Comparison of ENCODE assay signal across 9 cellular contexts in genomic region chr7:72336887-72337821, GRCh38.
DNase-seq lines count a peak whose midpoint lies in the region; ATAC-seq and TF ChIP-seq lines count a peak whose summit lies in the region.
"Had no signal": no experiment of that assay in that cellular context is flagged by ENCODE, and none has a peak within 500 bp of the region (broad histone marks: within the 10 kb centered on the region; RNA-seq: fewer than 3 reads in every experiment).

No MANE protein-coding gene starts in this region.

- ATAC-seq in esophagus mucosa (peak; percentile 25), GM21526 (IDR thresholded peaks at IDR 0.05; ENCODE audit: low FRiP score, unreplicated experiment) (no peak)
- ATAC-seq: activated T-cell treated with anti-CD3 and anti-CD28 coated beads, Interleukin-2, amount 50 U/mL, for 72 hours had no signal

- intact Hi-C loops in activated T-helper 2 cell treated with anti-CD3 and anti-CD28 coated beads, Interferon-gamma antibody, Interleukin-2, Interleukin-4, amounts not matched to agents 10 μg/mL and 5 μg/mL and 100 μg/mL, durations not matched to agents 14 hours and 24 hours and 36 hours (cut with micrococcal nuclease) = no loop called here

- peak; percentile 32 for DNase-seq in GM13976 (ENCODE audit: low spot score)
- peak; percentile 20 for DNase-seq in NCI-H146 treated with DMSO at 0.1 percent for 48 hours (lab: John Stamatoyannopoulos, UW; ENCODE audit: unreplicated experiment)
- DNase-seq in osteocyte (ENCODE audit: extremely low spot score, unreplicated experiment) = peak; percentile 82
- DNase-seq in medulla oblongata (ENCODE audit: extremely low spot score) = no peak
- DNase-seq in activated T-helper 2 cell treated with anti-CD3 and anti-CD28 coated beads, Interferon-gamma antibody, Interleukin-2, Interleukin-4, amounts not matched to agents 10 μg/mL and 5 μg/mL and 100 μg/mL, durations not matched to agents 14 hours and 24 hours and 36 hours (ENCODE audit: low spot score) = no peak
- DNase-seq: activated T-cell treated with anti-CD3 and anti-CD28 coated beads, Interleukin-2, amount 50 U/mL, for 72 hours; Kasumi-1 had no signal

- no peak overlapping the region for H3K4me3 Mint-ChIP-seq in osteocyte (ENCODE audit: unreplicated experiment)
- no peak overlapping the region for H3K4me3 Mint-ChIP-seq in activated T-helper 2 cell treated with anti-CD3 and anti-CD28 coated beads, Interferon-gamma antibody, Interleukin-2, Interleukin-4, amounts not matched to agents 10 μg/mL and 5 μg/mL and 100 μg/mL, durations not matched to agents 14 hours and 24 hours and 36 hours (ENCODE audit: low read depth)

- peaks cover 27% of the 10 kb centered on the region for H3K27me3 Mint-ChIP-seq in osteocyte (ENCODE audit: unreplicated experiment)
- peaks cover 21% of the 10 kb centered on the region for H3K27me3 Mint-ChIP-seq in activated T-helper 2 cell treated with anti-CD3 and anti-CD28 coated beads, Interferon-gamma antibody, Interleukin-2, Interleukin-4, amounts not matched to agents 10 μg/mL and 5 μg/mL and 100 μg/mL, durations not matched to agents 14 hours and 24 hours and 36 hours (ENCODE audit: low read depth)

- H3K27ac Mint-ChIP-seq in osteocyte (ENCODE audit: unreplicated experiment) = no peak overlapping the region
- H3K27ac Mint-ChIP-seq in activated T-helper 2 cell treated with anti-CD3 and anti-CD28 coated beads, Interferon-gamma antibody, Interleukin-2, Interleukin-4, amounts not matched to agents 10 μg/mL and 5 μg/mL and 100 μg/mL, durations not matched to agents 14 hours and 24 hours and 36 hours = no peak overlapping the region
- H3K27ac Mint-ChIP-seq: activated T-cell treated with anti-CD3 and anti-CD28 coated beads, Interleukin-2, amount 50 U/mL, for 72 hours had no signal

- peaks cover 3% of the 10 kb centered on the region for H3K9me3 Mint-ChIP-seq in osteocyte (ENCODE audit: unreplicated experiment)
- peaks cover 8% of the 10 kb centered on the region for H3K9me3 Mint-ChIP-seq in activated T-helper 2 cell treated with anti-CD3 and anti-CD28 coated beads, Interferon-gamma antibody, Interleukin-2, Interleukin-4, amounts not matched to agents 10 μg/mL and 5 μg/mL and 100 μg/mL, durations not matched to agents 14 hours and 24 hours and 36 hours

- in situ Hi-C loops in GM13976 (cut with MboI; ENCODE audit: low sequenced_read_pairs, unreplicated experiment) = no loop called here

- peaks cover 4% of the 10 kb centered on the region for H3K4me1 Mint-ChIP-seq in osteocyte (ENCODE audit: unreplicated experiment)
- H3K4me1 Mint-ChIP-seq in activated T-helper 2 cell treated with anti-CD3 and anti-CD28 coated beads, Interferon-gamma antibody, Interleukin-2, Interleukin-4, amounts not matched to agents 10 μg/mL and 5 μg/mL and 100 μg/mL, durations not matched to agents 14 hours and 24 hours and 36 hours (ENCODE audit: low read depth) = no peaks in the 10 kb centered on the region

- H3K36me3 Mint-ChIP-seq in osteocyte (ENCODE audit: unreplicated experiment) = no peaks in the 10 kb centered on the region
- no peaks in the 10 kb centered on the region for H3K36me3 Mint-ChIP-seq in activated T-helper 2 cell treated with anti-CD3 and anti-CD28 coated beads, Interferon-gamma antibody, Interleukin-2, Interleukin-4, amounts not matched to agents 10 μg/mL and 5 μg/mL and 100 μg/mL, durations not matched to agents 14 hours and 24 hours and 36 hours (ENCODE audit: low read depth)

- TF ChIP-seq CTCF in GM13976 (IDR thresholded peaks at IDR 0.05; ENCODE audit: borderline replicate concordance, control extremely low read depth, extremely low read depth, insufficient read depth, missing control alignments) (no peak), osteocyte (IDR thresholded peaks at IDR 0.05) (no peak)

Comparison
In these comparisons a context has a peak if more than half of its experiments do, and no peak if none do; other contexts are left out.
1. DNase-seq: peak in GM13976 (single experiment), NCI-H146 treated with DMSO at 0.1 percent for 48 hours (single experiment) and osteocyte (single experiment); none in medulla oblongata (single experiment) and activated T-helper 2 cell treated with anti-CD3 and anti-CD28 coated beads, Interferon-gamma antibody, Interleukin-2, Interleukin-4, amounts not matched to agents 10 μg/mL and 5 μg/mL and 100 μg/mL, durations not matched to agents 14 hours and 24 hours and 36 hours (single experiment).